In genomic region chr1:30461640-30462039, GRCh38 we compare ENCODE assay signal across 1 cellular context.
TF ChIP-seq lines count a peak whose summit lies in the region.

No MANE protein-coding gene starts in this region.

TF ChIP-seq in SK-N-SH, 30 proteins besides CTCF, POLR2A, EP300 and RAD21 (continued from another document):
- no peak for TF ChIP-seq RCOR1 (IDR thresholded peaks at IDR 0.05; ENCODE audit: low read length)
- no peak for TF ChIP-seq POLR2AphosphoS5 (IDR thresholded peaks at IDR 0.05; ENCODE audit: low read depth, low read length)
- TF ChIP-seq SMC3 (IDR thresholded peaks at IDR 0.05; ENCODE audit: low read depth, low read length), result no peak
- TF ChIP-seq TAF1 (IDR thresholded peaks at IDR 0.05; ENCODE audit: borderline replicate concordance, low read depth, low read length), result no peak
- TF ChIP-seq GATA2 (CRISPR knock-in tag; IDR thresholded peaks at IDR 0.05), result no peak
- TF ChIP-seq EZH2phosphoT487 (IDR thresholded peaks at IDR 0.05; ENCODE audit: borderline replicate concordance, low read depth), result no peak
- TF ChIP-seq FOXJ3 (CRISPR knock-in tag; IDR thresholded peaks at IDR 0.05), result no peak
- TF ChIP-seq SIN3A (IDR thresholded peaks at IDR 0.05; ENCODE audit: borderline replicate concordance, low read depth, low read length), result no peak
- TF ChIP-seq CHD2 (IDR thresholded peaks at IDR 0.05; ENCODE audit: low read length, partially characterized antibody), result no peak
- no peak for TF ChIP-seq YY1 (IDR thresholded peaks at IDR 0.05; ENCODE audit: low read depth)
- TF ChIP-seq, protein P1, sequence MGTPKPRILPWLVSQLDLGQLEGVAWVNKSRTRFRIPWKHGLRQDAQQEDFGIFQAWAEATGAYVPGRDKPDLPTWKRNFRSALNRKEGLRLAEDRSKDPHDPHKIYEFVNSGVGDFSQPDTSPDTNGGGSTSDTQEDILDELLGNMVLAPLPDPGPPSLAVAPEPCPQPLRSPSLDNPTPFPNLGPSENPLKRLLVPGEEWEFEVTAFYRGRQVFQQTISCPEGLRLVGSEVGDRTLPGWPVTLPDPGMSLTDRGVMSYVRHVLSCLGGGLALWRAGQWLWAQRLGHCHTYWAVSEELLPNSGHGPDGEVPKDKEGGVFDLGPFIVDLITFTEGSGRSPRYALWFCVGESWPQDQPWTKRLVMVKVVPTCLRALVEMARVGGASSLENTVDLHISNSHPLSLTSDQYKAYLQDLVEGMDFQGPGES (IDR thresholded peaks at IDR 0.05; ENCODE audit: low read depth, low read length), result no peak
